13 cellular contexts compared by ENCODE assay signal in the genomic region with DNA sequence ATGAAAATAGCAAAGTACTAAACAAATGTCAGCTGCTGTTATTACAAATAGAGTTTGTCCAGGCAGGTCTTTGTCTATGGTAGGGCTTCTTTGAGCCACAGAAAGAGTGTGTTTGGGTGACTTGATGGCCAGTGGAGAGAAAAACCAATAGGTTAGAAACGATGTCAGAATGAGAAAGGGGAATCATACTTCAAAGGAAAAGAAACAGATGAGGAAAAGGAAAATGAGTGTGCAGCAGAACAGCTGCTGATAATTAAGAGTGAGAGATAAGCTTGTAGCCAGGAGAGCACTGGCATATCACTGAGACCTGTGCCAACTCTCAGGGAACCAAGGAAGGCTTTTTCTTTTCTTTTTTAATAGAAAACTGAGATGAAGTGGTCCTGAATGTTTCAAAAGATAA.
DNase-seq lines count a peak whose midpoint lies in the region; ATAC-seq and TF ChIP-seq lines count a peak whose summit lies in the region.
"Had no signal": no experiment of that assay in that cellular context is flagged by ENCODE, and none has a peak within 500 bp of the region (broad histone marks: within the 10 kb centered on the region; RNA-seq: fewer than 3 reads in every experiment).

No MANE protein-coding gene starts in this region.

- DNase-seq in NCI-H1092 treated with DMSO at 0.1 percent for 48 hours (lab: John Stamatoyannopoulos, UW) (peak; percentile 26), NCI-H1092 (lab: John Stamatoyannopoulos, UW) (no peak), WERI-Rb-1 (no peak), SKM-1 (lab: John Stamatoyannopoulos, UW; ENCODE audit: unreplicated experiment) (no peak), NCI-H1436 (lab: John Stamatoyannopoulos, UW) (no peak)
- DNase-seq: activated CD8-positive, alpha-beta memory T cell treated with anti-CD3 and anti-CD28 coated beads for 24 hours; NCI-H1694 treated with DMSO at 0.1 percent for 48 hours; stimulated activated CD4-positive, alpha-beta T cell treated with anti-CD3 and anti-CD28 coated beads, Interleukin-4, amount 100 ng/mL, for 24 hours; T-helper 1 cell had no signal

- peaks cover 53% of the 10 kb centered on the region for H3K4me1 ChIP-seq in OCI-LY3 (ENCODE audit: low read length)

- H3K9me3 ChIP-seq in OCI-LY3 (ENCODE audit: insufficient read depth, low read length) (no peaks in the 10 kb centered on the region), WERI-Rb-1 (ENCODE audit: severe bottlenecking) (no peaks in the 10 kb centered on the region)

- H2AFZ ChIP-seq in OCI-LY3 (ENCODE audit: low read depth, low read length), result no peak overlapping the region

- peak overlapping the region; percentile 52 for H3K4me2 ChIP-seq in OCI-LY3 (ENCODE audit: low read length)

- H3K27me3 ChIP-seq in OCI-LY3 (ENCODE audit: low read depth, low read length) (no peaks in the 10 kb centered on the region), WERI-Rb-1 (ENCODE audit: insufficient read depth, low read depth, severe bottlenecking) (no peaks in the 10 kb centered on the region)

- H3K36me3 ChIP-seq in OCI-LY3 (replicated peaks; ENCODE audit: low read depth, low read length), result peaks cover 18% of the 10 kb centered on the region
- H3K36me3 ChIP-seq in WERI-Rb-1, result no peaks in the 10 kb centered on the region

- peaks cover 47% of the 10 kb centered on the region for H3K79me2 ChIP-seq in OCI-LY3 (ENCODE audit: low read length)

- H4K20me1 ChIP-seq in OCI-LY3 (ENCODE audit: insufficient read depth, low read length), result no peaks in the 10 kb centered on the region

- H3K27ac ChIP-seq in OCI-LY3 (ENCODE audit: low read length), result peak overlapping the region; percentile 50
- H3K27ac ChIP-seq in WERI-Rb-1, result no peak overlapping the region
- H3K27ac ChIP-seq: 22Rv1 had no signal

- peak; percentile 81 for ATAC-seq in HG03097 (IDR thresholded peaks at IDR 0.05; ENCODE audit: low FRiP score, unreplicated experiment)
- no peak for ATAC-seq in esophagus mucosa

- TF ChIP-seq CTCF in OCI-LY3 (IDR thresholded peaks at IDR 0.05; ENCODE audit: low read depth, low read length), result no peak
- TF ChIP-seq CTCF in WERI-Rb-1 (IDR thresholded peaks at IDR 0.05; ENCODE audit: low read depth, low read length), result no peak

- H3K9ac ChIP-seq in OCI-LY3 (ENCODE audit: low read length), result peak overlapping the region; percentile 6; the same call in 1 of the 2 replicates

- 0 out of 2 replicates have a peak overlapping the region, but pooled peaks have one; percentile 3 for H3K4me3 ChIP-seq in OCI-LY3 (ENCODE audit: low read length)
- H3K4me3 ChIP-seq in WERI-Rb-1 (ENCODE audit: low read depth, low read length), result no peak overlapping the region
